In genomic region chr19:43754562-43755255, GRCh38 we compare ENCODE assay signal across 8 cellular contexts. TPM values are rescaled to one million over a fixed set of nuclear protein-coding genes. Genes with fewer than 3 reads are reported as not detected.
A peak's percentile ranks its signal among the peaks of the same experiment; 100 is the strongest.
DNase-seq lines count a peak whose midpoint lies in the region; ATAC-seq and TF ChIP-seq lines count a peak whose summit lies in the region.

SMG9 (minus strand) TSS chr19:43754962; CDS start chr19:43750741, 4,221 bp downstream.

- H2BK12ac ChIP-seq in H9 (ENCODE audit: insufficient read length, low read depth, low read length), result no peak within 1 kb of the TSS

- H3K27ac Mint-ChIP-seq in H9, result peak within 1 kb of the TSS; percentile 99
- peak within 1 kb of the TSS; percentile 96 to 99 (median 99) for H3K27ac Mint-ChIP-seq in nephron

- H3K79me2 ChIP-seq in H9 (ENCODE audit: insufficient read depth, low read length), result 0 out of 2 replicates have a peak, but pooled peaks cover 3% of the 10 kb centered on the region

- peak within 1 kb of the TSS; percentile 88 for H3K9ac ChIP-seq in H9 (ENCODE audit: extremely low read depth, insufficient read length, low read length)

- H3K56ac ChIP-seq in H9 (ENCODE audit: insufficient read length, low read depth, low read length), result no peak within 1 kb of the TSS

- peak within 1 kb of the TSS; percentile 63 for H3K27ac ChIP-seq in H9 (ENCODE audit: insufficient read length, low read depth, low read length)

- H3K79me1 ChIP-seq in H9 (ENCODE audit: insufficient read depth, low read depth, low read length, poor library complexity, severe bottlenecking), result no peaks in the 10 kb centered on the region

- peak; percentile 79 for ATAC-seq in stimulated activated naive CD8-positive, alpha-beta T cell treated with anti-CD3 and anti-CD28 coated beads, Interleukin-15, Interleukin-2, amounts not matched to agents 100 U/mL and 50 U/mL, for 24 hours

- H2BK120ac ChIP-seq in H9 (ENCODE audit: low read depth, low read length, poor library complexity, severe bottlenecking), result no peak within 1 kb of the TSS

- peaks cover 25% of the 10 kb centered on the region for H3K36me3 ChIP-seq in MG63

- H3K18ac ChIP-seq in H9 (ENCODE audit: insufficient read length, low read depth, low read length), result peak within 1 kb of the TSS; percentile 98

- H3K27me3 Mint-ChIP-seq in H9 (ENCODE audit: low read depth), result no peaks in the 10 kb centered on the region
- no peaks in the 10 kb centered on the region for H3K27me3 Mint-ChIP-seq in nephron (ENCODE audit: low read depth)

- no CpG with 5 or more reads among the region's 70 CpGs for WGBS in H9 (ENCODE audit: extremely low coverage, insufficient read length, low lambda C conversion rate)

- H3K4me1 ChIP-seq in H9 (ENCODE audit: insufficient read depth, low read length), result no peaks in the 10 kb centered on the region

- H4K91ac ChIP-seq in H9 (ENCODE audit: insufficient read length, low read depth, low read length), result no peak within 1 kb of the TSS

- H3K4me1 Mint-ChIP-seq in H9 (peaks cover 21 to 30% of the 10 kb centered on the region in 2 experiments), nephron (peaks cover 24% of the 10 kb centered on the region)

- no peaks in the 10 kb centered on the region for H4K20me1 ChIP-seq in H9 (ENCODE audit: control insufficient read depth, insufficient read depth, insufficient read length)

- no peak within 1 kb of the TSS for H3T11ph ChIP-seq in H9 (ENCODE audit: low read length)

- peak within 1 kb of the TSS; percentile 95 for H3K14ac ChIP-seq in H9 (ENCODE audit: insufficient read depth, low read length)

- peaks cover 12% of the 10 kb centered on the region for H3K23me2 ChIP-seq in H9 (ENCODE audit: insufficient read length, low read depth, low read length, poor library complexity, severe bottlenecking)

- DNase-seq in ELR (ENCODE audit: low read depth) (peak; percentile 97), H9 (peak; percentile 97), MG63 (peak; percentile 99), SHP77 (lab: John Stamatoyannopoulos, UW) (peak; percentile 90 to 92), fibroblast of the aortic adventitia (ENCODE audit: low read depth) (peak; percentile 98)
- DNase-seq in activated effector memory CD4-positive, alpha-beta T cell treated with Interleukin-2 at 50 U/mL for 16 hours, result peak; percentile 98
- DNase-seq in stimulated activated naive CD8-positive, alpha-beta T cell treated with anti-CD3 and anti-CD28 coated beads, Interleukin-15, Interleukin-2, amounts not matched to agents 100 U/mL and 50 U/mL, for 24 hours, result peak; percentile 99

- H3K4me3 Mint-ChIP-seq in H9 (peak within 1 kb of the TSS; percentile 96 to 97), nephron (peak within 1 kb of the TSS; percentile 94 to 99 (median 99))

- H3K36me3 Mint-ChIP-seq in H9 (ENCODE audit: insufficient read depth in 1 of 3, low read depth in 3 of 3), result peaks cover 9 to 31% (median 23%) of the 10 kb centered on the region in 3 experiments
- H3K36me3 Mint-ChIP-seq in nephron (ENCODE audit: low read depth), result peaks cover 23% of the 10 kb centered on the region

- no peak within 1 kb of the TSS for H2BK5ac ChIP-seq in H9 (ENCODE audit: insufficient read length, low read length)

- TF ChIP-seq CTCF in H9 (conservative IDR thresholded peaks at IDR 0.05) (no peak), fibroblast of the aortic adventitia (IDR thresholded peaks at IDR 0.05; ENCODE audit: insufficient read depth, low read length) (no peak), nephron (IDR thresholded peaks at IDR 0.05; ENCODE audit: unreplicated experiment in 3 of 3) (no peak)

- H2BK15ac ChIP-seq in H9 (ENCODE audit: low read depth, low read length), result no peak within 1 kb of the TSS

- no peak within 1 kb of the TSS for H2AK5ac ChIP-seq in H9 (ENCODE audit: insufficient read length, low read length)

- no peak within 1 kb of the TSS for H2AFZ ChIP-seq in H9 (ENCODE audit: low read length)

- H3K27me3 ChIP-seq in H9 (ENCODE audit: insufficient read depth, low read length) (no peaks in the 10 kb centered on the region), MG63 (no peaks in the 10 kb centered on the region)

- no peak within 1 kb of the TSS for H3K23ac ChIP-seq in H9 (ENCODE audit: insufficient read length, low read depth, low read length)

- H3K9me3 ChIP-seq in H9 (ENCODE audit: control insufficient read depth, low read depth, low read length), result no peaks in the 10 kb centered on the region
- H3K9me3 ChIP-seq in MG63, result no peaks in the 10 kb centered on the region

- H3K4me2 ChIP-seq in H9 (ENCODE audit: insufficient read depth, insufficient read length, low read length), result peak within 1 kb of the TSS; percentile 87

- no peak within 1 kb of the TSS for H2BK20ac ChIP-seq in H9 (ENCODE audit: low read depth, low read length, poor library complexity, severe bottlenecking)

- no peak within 1 kb of the TSS for H4K8ac ChIP-seq in H9 (replicated peaks; ENCODE audit: insufficient read length, low read depth, low read length)

- peak within 1 kb of the TSS; percentile 48; the same call in 1 of the 2 replicates for H3K4ac ChIP-seq in H9 (ENCODE audit: low read depth, low read length)

- H4K5ac ChIP-seq in H9 (ENCODE audit: insufficient read length, low read depth, low read length), result peak within 1 kb of the TSS; percentile 19

- H3K9me3 Mint-ChIP-seq in H9, result no peaks in the 10 kb centered on the region; a peak in 1 of 5 replicates
- no peaks in the 10 kb centered on the region for H3K9me3 Mint-ChIP-seq in nephron

- H3K4me3 ChIP-seq in MG63 (peak within 1 kb of the TSS; percentile 88), fibroblast of the aortic adventitia (ENCODE audit: low read depth, low read length) (peak within 1 kb of the TSS; percentile 96)

RNA-seq across cellular contexts. Expression of gene SMG9, which starts in this region (rescaled TPM):
- total RNA-seq in H9 (2021), result 47.9 and 52.2 TPM in 2 replicates
- 40.8 and 58.6 TPM in 2 replicates for total RNA-seq in MG63 (2014; rRNA removed; shearing (Covaris generic); ENCODE audit: low replicate concordance)
- 18.6 and 25.0 TPM in 2 replicates for total RNA-seq in fibroblast of the aortic adventitia (ENCODE audit: low replicate concordance)

Comparison
In these comparisons a context has a peak if more than half of its experiments do, and no peak if none do; other contexts are left out.
1. Peak in every context shown above with its lines: DNase-seq, ATAC-seq, H3K4me3 ChIP-seq and H3K27ac ChIP-seq.